Comparison of ENCODE assay signal across 21 cellular contexts in genomic region chr2:77839102-77839501, GRCh38.
"Had no signal": no experiment of that assay in that cellular context is flagged by ENCODE, and none has a peak within 500 bp of the region (broad histone marks: within the 10 kb centered on the region; RNA-seq: fewer than 3 reads in every experiment).

No MANE protein-coding gene starts in this region.

- H3K27ac ChIP-seq: dorsolateral prefrontal cortex, esophagus muscularis mucosa, neutrophil, ovary, prostate gland, right atrium auricular region, thyroid gland had no signal

- H3K36me3 ChIP-seq: esophagus muscularis mucosa, neutrophil, ovary, prostate gland, right atrium auricular region, thyroid gland had no signal

- H3K27me3 ChIP-seq: esophagus muscularis mucosa, neutrophil, ovary, right atrium auricular region, thyroid gland had no signal

- ATAC-seq: activated naive CD4-positive, alpha-beta T cell treated with anti-CD3 and anti-CD28 coated beads, Interleukin-2, amount 50 U/mL, for 72 hours; activated T-helper 17 cell treated with anti-CD3 and anti-CD28 coated beads, Interleukin-2, amount 50 U/mL, for 72 hours; effector memory CD8-positive, alpha-beta T cell; natural killer cell treated with Interleukin-12 subunit alpha and Interleukin-12 subunit beta and Interleukin-15 and Interleukin-18, amount 100 ng/mL, for 72 hours; WTC11 had no signal

- H3K4me1 ChIP-seq: esophagus muscularis mucosa, prostate gland, right atrium auricular region, thyroid gland had no signal

- H3K4me3 ChIP-seq: dorsolateral prefrontal cortex, esophagus muscularis mucosa, ovary, prostate gland, right atrium auricular region, thyroid gland had no signal

- DNase-seq: activated CD4-positive, alpha-beta T cell treated with anti-CD3 and anti-CD28 coated beads, Interleukin-2, amount 50 U/mL, for 4 hours; activated CD8-positive, alpha-beta memory T cell treated with anti-CD3 and anti-CD28 coated beads for 24 hours; activated CD8-positive, alpha-beta memory T cell treated with anti-CD3 and anti-CD28 coated beads, Interleukin-2, amount 50 U/mL, for 4 hours; activated T-cell treated with anti-CD3 and anti-CD28 coated beads, Interleukin-2, amount 50 U/mL, for 24 hours; aorta; dorsolateral prefrontal cortex; effector memory CD8-positive, alpha-beta T cell; ovary; stimulated activated CD4-positive, alpha-beta T cell treated with anti-CD3 and anti-CD28 coated beads, Interleukin-12 subunit alpha, Interleukin-12 subunit beta, amount 100 ng/mL, for 4 hours; stimulated activated CD4-positive, alpha-beta T cell treated with anti-CD3 and anti-CD28 coated beads, Interleukin-4, amount 100 ng/mL, for 4 hours; substantia nigra; T1000; thyroid gland had no signal
